In genomic region chr11:126145954-126146353, GRCh38 we compare ENCODE assay signal across 17 cellular contexts.
"Had no signal": no experiment of that assay in that cellular context is flagged by ENCODE, and none has a peak within 500 bp of the region (broad histone marks: within the 10 kb centered on the region; RNA-seq: fewer than 3 reads in every experiment).

No MANE protein-coding gene starts in this region.

- H3K9ac ChIP-seq: parathyroid adenoma had no signal

- H3K4me1 ChIP-seq: parathyroid adenoma had no signal

- DNase-seq: activated B cell treated with CpG ODN at 0.5 μM for 24 hours; activated CD4-positive, alpha-beta T cell treated with anti-CD3 and anti-CD28 coated beads for 48 hours; activated CD8-positive, alpha-beta T cell treated with anti-CD3 and anti-CD28 coated beads for 36 hours; activated effector memory CD4-positive, alpha-beta T cell treated with Interleukin-2 at 50 U/mL for 16 hours; activated T-cell treated with anti-CD3 and anti-CD28 coated beads, Interleukin-2, amount 50 U/mL, for 4 hours; effector CD4-positive, alpha-beta T cell; esophagus squamous epithelium; immature natural killer cell; stimulated activated CD4-positive, alpha-beta T cell treated with anti-CD3 and anti-CD28 coated beads, Interleukin-4, amount 100 ng/mL, for 24 hours; stimulated activated naive CD4-positive, alpha-beta T cell; T-helper 17 cell had no signal

- H3K9me3 ChIP-seq: esophagus squamous epithelium, neutrophil, tibial nerve, vagina had no signal

- H3K27ac ChIP-seq: esophagus squamous epithelium, neutrophil, parathyroid adenoma, vagina had no signal

- H3K4me3 ChIP-seq: esophagus squamous epithelium, skin epidermis, tibial nerve, vagina had no signal

- ATAC-seq: activated CD8-positive, alpha-beta T cell treated with anti-CD3 and anti-CD28 coated beads for 36 hours; activated naive CD4-positive, alpha-beta T cell treated with anti-CD3 and anti-CD28 coated beads, Interleukin-2, amount 50 U/mL, for 72 hours; activated T-cell treated with anti-CD3 and anti-CD28 coated beads, Interleukin-2, amount 50 U/mL, for 4 hours; T-helper 17 cell had no signal

- H3K36me3 ChIP-seq: esophagus squamous epithelium, neutrophil, tibial nerve, vagina had no signal

- H3K27me3 ChIP-seq: tibial nerve, vagina had no signal
